Comparison of ENCODE assay signal across 22 cellular contexts in the genomic region with DNA sequence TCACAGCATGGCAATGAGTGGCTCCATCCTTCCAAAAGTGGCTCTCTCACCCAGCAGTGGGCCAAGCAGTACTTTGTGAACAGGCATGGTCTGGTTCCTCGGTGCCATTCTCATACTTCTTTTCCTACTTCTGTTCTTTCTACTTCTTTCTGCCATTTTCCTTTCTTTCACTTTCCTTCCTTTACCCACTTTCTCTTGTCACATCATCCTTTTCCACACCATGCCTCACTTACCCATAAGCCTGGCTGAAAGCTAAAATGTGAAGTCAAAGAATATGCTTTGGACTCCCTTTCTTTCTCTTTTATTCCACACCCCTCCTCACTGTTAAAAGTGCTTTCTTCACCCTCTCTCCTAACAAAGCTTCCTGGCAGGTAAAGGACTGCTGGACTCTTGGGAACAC. TPM values are rescaled to one million over a fixed set of nuclear protein-coding genes. Genes with fewer than 3 reads are reported as not detected.
"Had no signal": no experiment of that assay in that cellular context is flagged by ENCODE, and none has a peak within 500 bp of the region (broad histone marks: within the 10 kb centered on the region; RNA-seq: fewer than 3 reads in every experiment).

No MANE protein-coding gene starts in this region.

- H3K27ac Mint-ChIP-seq: mesothelial cell of epicardium; naive thymus-derived CD8-positive, alpha-beta T cell had no signal

- H3K27me3 ChIP-seq: dorsolateral prefrontal cortex, esophagus muscularis mucosa, gastroesophageal sphincter, heart right ventricle, left lung had no signal

- H3K4me1 ChIP-seq: esophagus muscularis mucosa, gastroesophageal sphincter, left lung, lower lobe of right lung had no signal

- H3K9me3 ChIP-seq: esophagus muscularis mucosa, gastroesophageal sphincter, left lung, lower lobe of right lung, mucosa of descending colon had no signal

- H3K4me3 Mint-ChIP-seq: mesothelial cell of epicardium; naive B cell; naive thymus-derived CD8-positive, alpha-beta T cell had no signal

- DNase-seq: dermis blood vessel endothelial cell; dorsolateral prefrontal cortex; effector CD4-positive, alpha-beta T cell; effector memory CD4-positive, alpha-beta T cell; foreskin keratinocyte; head of caudate nucleus; heart right ventricle; hippocampal formation; left cardiac atrium; left lung; lower lobe of right lung; mesenchymal stem cell; mucosa of descending colon; naive B cell; naive thymus-derived CD8-positive, alpha-beta T cell had no signal

- H3K36me3 ChIP-seq: esophagus muscularis mucosa, gastroesophageal sphincter, heart right ventricle, left lung, lower lobe of right lung had no signal

- ATAC-seq: foreskin keratinocyte; gastroesophageal sphincter; heart right ventricle; left cardiac atrium; left lung; lower lobe of right lung; mucosa of descending colon; naive thymus-derived CD8-positive, alpha-beta T cell had no signal

- H3K27ac ChIP-seq: coronary artery, dorsolateral prefrontal cortex, esophagus muscularis mucosa, foreskin keratinocyte, gastroesophageal sphincter, heart right ventricle, left lung, lower lobe of right lung had no signal

- H3K36me3 Mint-ChIP-seq: mesothelial cell of epicardium; naive thymus-derived CD8-positive, alpha-beta T cell had no signal

- H3K4me3 ChIP-seq: coronary artery, dorsolateral prefrontal cortex, esophagus muscularis mucosa, gastroesophageal sphincter, heart right ventricle, left lung, lower lobe of right lung, mucosa of descending colon had no signal

- H3K4me1 Mint-ChIP-seq: naive B cell; naive thymus-derived CD8-positive, alpha-beta T cell had no signal

RNA-seq across cellular contexts. Expression of gene PTHLH, which starts 57.0 kb away (rescaled TPM):
- total RNA-seq: dermis blood vessel endothelial cell; frontal cortex; left ventricle myocardium superior; mesenteric fat pad; naive thymus-derived CD8-positive, alpha-beta T cell had no signal
- polyA plus RNA-seq: naive thymus-derived CD8-positive, alpha-beta T cell had no signal
